Comparison of ENCODE assay signal across 19 cellular contexts in the genomic region with DNA sequence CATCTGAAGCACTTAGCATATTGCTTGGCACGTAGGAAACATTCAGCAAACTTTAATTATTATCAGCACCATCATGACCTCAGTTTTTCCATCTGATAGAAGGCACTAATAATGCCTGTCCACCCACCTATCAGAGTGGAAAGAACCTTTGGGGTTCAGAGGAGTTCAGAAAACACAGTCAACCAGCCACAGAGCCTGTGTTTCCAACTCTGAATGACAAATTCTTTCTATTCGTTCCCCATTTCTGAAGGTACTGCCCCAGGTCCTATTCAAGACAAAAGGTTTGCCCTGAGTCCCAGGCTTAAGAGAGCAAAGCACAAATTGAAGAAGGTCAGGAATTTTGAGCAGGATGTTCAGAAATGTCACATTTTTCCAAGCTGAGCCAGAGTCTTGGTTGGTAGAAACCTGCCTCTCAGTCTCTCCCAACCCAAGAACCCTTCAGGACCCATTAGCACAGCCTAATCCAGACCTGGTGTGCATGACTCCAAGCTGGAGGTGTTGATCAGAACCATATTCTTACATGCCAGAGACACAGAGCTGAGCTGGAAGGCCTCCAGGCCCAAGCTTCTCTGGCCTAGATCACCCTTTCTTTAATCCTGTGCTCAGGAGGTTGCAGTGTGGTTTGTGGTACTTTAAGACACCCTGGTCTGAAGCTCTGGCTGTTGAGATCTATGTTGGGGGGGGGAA.
"Had no signal": no experiment of that assay in that cellular context is flagged by ENCODE, and none has a peak within 500 bp of the region (broad histone marks: within the 10 kb centered on the region; RNA-seq: fewer than 3 reads in every experiment).

No MANE protein-coding gene starts in this region.

- H3K9me3 ChIP-seq: MG63, SJSA1 had no signal

- H3K4me1 ChIP-seq: SJSA1 had no signal

- DNase-seq: KBM-7, MG63, NCI-H1092 treated with DMSO at 0.1 percent for 48 hours, NCI-H1436, NCI-H187, NCI-H2029, NCI-H2081 treated with DMSO at 0.1 percent for 48 hours, NCI-H2171, NCI-H226, NCI-H446, NCI-H510A, NCI-H524 treated with DMSO at 0.1 percent for 48 hours, NCI-H69, NCI-H774, Right ventricle myocardium superior, RPMI8226, SIG-M5 had no signal

- H3K27ac ChIP-seq: SJSA1, SK-N-MC had no signal

- H3K36me3 ChIP-seq: MG63, SJSA1 had no signal

- H3K4me3 ChIP-seq: MG63, SJSA1, SK-N-MC had no signal

- H3K27me3 ChIP-seq: MG63, SJSA1 had no signal
